Comparison of ENCODE assay signal across 30 cellular contexts in genomic region chr9:18689166-18689565, GRCh38.
"Had no signal": no experiment of that assay in that cellular context is flagged by ENCODE, and none has a peak within 500 bp of the region (broad histone marks: within the 10 kb centered on the region; RNA-seq: fewer than 3 reads in every experiment).

No MANE protein-coding gene starts in this region.

- H3K36me3 Mint-ChIP-seq: naive B cell; natural killer cell; stimulated activated naive B cell treated with anti-CD40 and anti-IgM and Interleukin-4, amounts not matched to agents 10 μg/mL and 1 μg/mL and 100 μg/mL, for 72 hours had no signal

- H3K27me3 Mint-ChIP-seq: stimulated activated naive B cell treated with anti-CD40 and anti-IgM and Interleukin-4, amounts not matched to agents 10 μg/mL and 1 μg/mL and 100 μg/mL, for 72 hours had no signal

- H3K27me3 ChIP-seq: pancreas, stomach, testis, thyroid gland, transverse colon, upper lobe of left lung, vagina had no signal

- H3K9me3 ChIP-seq: pancreas, prostate gland, testis, thyroid gland, transverse colon, upper lobe of left lung, vagina had no signal

- H3K4me3 ChIP-seq: left ventricle myocardium inferior, lung, pancreas, prostate gland, skin epidermis, stomach, testis, thyroid gland, transverse colon, upper lobe of left lung, vagina had no signal

- H3K27ac Mint-ChIP-seq: immature natural killer cell; mesothelial cell of epicardium; naive B cell; natural killer cell; stimulated activated naive B cell treated with anti-CD40 and anti-IgM and Interleukin-4, amounts not matched to agents 10 μg/mL and 1 μg/mL and 100 μg/mL, for 72 hours had no signal

- FAIRE-seq: islet of Langerhans, pancreas had no signal

- H3K36me3 ChIP-seq: left ventricle myocardium inferior, pancreas, prostate gland, stomach, thyroid gland, transverse colon, upper lobe of left lung, vagina had no signal

- H3K4me3 Mint-ChIP-seq: immature natural killer cell; mesothelial cell of epicardium; naive B cell; natural killer cell; neural crest cell; stimulated activated naive B cell treated with anti-CD40 and anti-IgM and Interleukin-4, amounts not matched to agents 10 μg/mL and 1 μg/mL and 100 μg/mL, for 72 hours had no signal

- ATAC-seq: natural killer cell; pancreas; right cardiac atrium; sciatic nerve; stimulated activated naive B cell treated with anti-CD40 and anti-IgM and Interleukin-4, amounts not matched to agents 10 μg/mL and 1 μg/mL and 100 μg/mL, for 72 hours; stimulated activated naive CD8-positive, alpha-beta T cell treated with anti-CD3 and anti-CD28 coated beads, Interleukin-15, Interleukin-2, amounts not matched to agents 100 U/mL and 50 U/mL, for 24 hours had no signal

- H3K4me1 ChIP-seq: pancreas, prostate gland, upper lobe of left lung had no signal

- H3K27ac ChIP-seq: left ventricle myocardium inferior, pancreas, prostate gland, skin epidermis, stomach, testis, thyroid gland, transverse colon, upper lobe of left lung, vagina had no signal

- H3K4me1 Mint-ChIP-seq: immature natural killer cell; naive B cell; natural killer cell; stimulated activated naive B cell treated with anti-CD40 and anti-IgM and Interleukin-4, amounts not matched to agents 10 μg/mL and 1 μg/mL and 100 μg/mL, for 72 hours had no signal

- DNase-seq: hypothalamus; immature natural killer cell; left ventricle myocardium inferior; mesendoderm; naive B cell; natural killer cell; nucleus accumbens; pancreas; posterior cingulate gyrus; retina; right cardiac atrium; stimulated activated CD4-positive, alpha-beta T cell treated with anti-CD3 and anti-CD28 coated beads, Interleukin-12 subunit alpha, Interleukin-12 subunit beta, amount 100 ng/mL, for 4 hours; stimulated activated CD4-positive, alpha-beta T cell treated with anti-CD3 and anti-CD28 coated beads, Interleukin-15, amount 100 ng/mL, for 24 hours; stimulated activated CD4-positive, alpha-beta T cell treated with anti-CD3 and anti-CD28 coated beads, Interleukin-2, amount 100 ng/mL, for 24 hours; stimulated activated CD4-positive, alpha-beta T cell treated with anti-CD3 and anti-CD28 coated beads, Interleukin-4, amount 100 ng/mL, for 1 hour; stimulated activated naive B cell treated with anti-CD40 and anti-IgM and Interleukin-4, amounts not matched to agents 10 μg/mL and 1 μg/mL and 100 μg/mL, for 72 hours; stimulated activated naive CD8-positive, alpha-beta T cell treated with anti-CD3 and anti-CD28 coated beads, Interleukin-15, Interleukin-2, amounts not matched to agents 100 U/mL and 50 U/mL, for 24 hours; stomach; testis; thyroid gland; transverse colon; upper lobe of left lung had no signal
